Comparison of ENCODE assay signal across 11 cellular contexts in the genomic region with DNA sequence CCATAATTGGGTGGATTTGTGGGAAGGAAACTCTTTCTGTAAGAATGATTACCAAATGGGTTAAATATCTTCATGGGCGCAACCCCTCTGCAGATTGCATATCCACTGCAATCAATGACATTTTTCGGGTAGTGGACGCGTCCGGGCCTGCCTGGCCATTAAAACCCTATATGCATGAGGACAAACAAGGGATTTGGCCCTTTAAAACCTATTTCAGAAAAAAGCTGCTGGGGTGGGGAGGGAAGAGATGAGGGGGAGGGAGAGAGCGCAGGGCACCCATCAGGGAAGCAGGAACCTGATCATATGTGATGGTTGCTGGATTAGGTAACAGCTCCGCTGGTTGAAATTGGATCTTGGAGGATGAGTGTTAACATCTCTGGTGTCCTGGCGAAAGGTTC.
DNase-seq lines count a peak whose midpoint lies in the region; ATAC-seq and TF ChIP-seq lines count a peak whose summit lies in the region.
"Had no signal": no experiment of that assay in that cellular context is flagged by ENCODE, and none has a peak within 500 bp of the region (broad histone marks: within the 10 kb centered on the region; RNA-seq: fewer than 3 reads in every experiment).

No MANE protein-coding gene starts in this region.

- H3K9me3 ChIP-seq in iPS-20b (ENCODE audit: insufficient read depth, low read depth, low read length) (no peaks in the 10 kb centered on the region), T-helper 17 cell (ENCODE audit: control insufficient read depth, low read length, poor library complexity, severe bottlenecking) (no peaks in the 10 kb centered on the region), MG63 (no peaks in the 10 kb centered on the region)
- H3K9me3 ChIP-seq: neutrophil had no signal

- H3K4me3 ChIP-seq in iPS-20b (ENCODE audit: low read length), result peak overlapping the region; percentile 44; the same call in 1 of the 2 replicates
- no peak overlapping the region for H3K4me3 ChIP-seq in MG63
- H3K4me3 ChIP-seq: cardiac muscle cell had no signal

- ATAC-seq in T-helper 17 cell, result no peak
- ATAC-seq in HG02588 (IDR thresholded peaks at IDR 0.05; ENCODE audit: unreplicated experiment), result no peak
- no peak for ATAC-seq in GM21360 (IDR thresholded peaks at IDR 0.05; ENCODE audit: unreplicated experiment)

- H3K4me3 Mint-ChIP-seq in T-helper 17 cell, result no peak overlapping the region
- H3K4me3 Mint-ChIP-seq: activated CD8-positive, alpha-beta memory T cell treated with anti-CD3 and anti-CD28 coated beads, Interleukin-2, amount 10 ng/mL, durations not matched to agents 7 days and 5 days had no signal

- H3K4me1 Mint-ChIP-seq in T-helper 17 cell, result peaks cover 2% of the 10 kb centered on the region
- H3K4me1 Mint-ChIP-seq: activated CD8-positive, alpha-beta memory T cell treated with anti-CD3 and anti-CD28 coated beads, Interleukin-2, amount 10 ng/mL, durations not matched to agents 7 days and 5 days had no signal

- DNase-seq in NCI-H1436 treated with DMSO at 0.1 percent for 48 hours (lab: John Stamatoyannopoulos, UW) (peak; percentile 82), SHP77 (lab: John Stamatoyannopoulos, UW) (peak; percentile 63 to 67), T-helper 17 cell (no peak), MG63 (no peak)

- H3K27me3 ChIP-seq in iPS-20b (ENCODE audit: insufficient read depth, low read length), result no peaks in the 10 kb centered on the region
- H3K27me3 ChIP-seq in MG63, result no peaks in the 10 kb centered on the region; the same call in none of the 2 replicates
- H3K27me3 ChIP-seq: cardiac muscle cell had no signal

- H3K9ac ChIP-seq in iPS-20b (ENCODE audit: low read depth, low read length), result peak overlapping the region; percentile 67; the same call in 1 of the 2 replicates

- peaks cover 45% of the 10 kb centered on the region for H3K27me3 Mint-ChIP-seq in T-helper 17 cell

- TF ChIP-seq CTCF in C4-2B (conservative IDR thresholded peaks at IDR 0.05), result 0 out of 2 replicates have a peak, but pooled peaks have one; percentile 1

- H3K27ac ChIP-seq in C4-2B (no peak overlapping the region), iPS-20b (ENCODE audit: low read length) (peak overlapping the region; percentile 89)
- H3K27ac ChIP-seq: neutrophil had no signal

- no peak overlapping the region for H3K27ac Mint-ChIP-seq in T-helper 17 cell
- H3K27ac Mint-ChIP-seq: activated CD8-positive, alpha-beta memory T cell treated with anti-CD3 and anti-CD28 coated beads, Interleukin-2, amount 10 ng/mL, durations not matched to agents 7 days and 5 days had no signal

- H3K36me3 ChIP-seq in iPS-20b (ENCODE audit: insufficient read depth, low read depth, low read length) (peaks cover 6% of the 10 kb centered on the region), MG63 (no peaks in the 10 kb centered on the region)
- H3K36me3 ChIP-seq: neutrophil had no signal

- peaks cover 2% of the 10 kb centered on the region for H3K36me3 Mint-ChIP-seq in T-helper 17 cell (ENCODE audit: low read depth)
- H3K36me3 Mint-ChIP-seq: activated CD8-positive, alpha-beta memory T cell treated with anti-CD3 and anti-CD28 coated beads, Interleukin-2, amount 10 ng/mL, durations not matched to agents 7 days and 5 days had no signal

- H3K4me1 ChIP-seq in iPS-20b (ENCODE audit: insufficient read depth, low read length), result peaks cover 24% of the 10 kb centered on the region

Comparison
In these comparisons a context has a peak if more than half of its experiments do, and no peak if none do; other contexts are left out.
1. DNase-seq: peak in NCI-H1436 treated with DMSO at 0.1 percent for 48 hours (single experiment) and SHP77 (2 of 2); none in T-helper 17 cell (0 of 3) and MG63 (single experiment).